In genomic region chr1:229088711-229089110, GRCh38 we compare ENCODE assay signal across 19 cellular contexts.
"Had no signal": no experiment of that assay in that cellular context is flagged by ENCODE, and none has a peak within 500 bp of the region (broad histone marks: within the 10 kb centered on the region; RNA-seq: fewer than 3 reads in every experiment).

No MANE protein-coding gene starts in this region.

- H3K27ac ChIP-seq: colonic mucosa, hepatocyte, neutrophil, psoas muscle, spleen, transverse colon, uterus had no signal

- DNase-seq: colonic mucosa; dermis blood vessel endothelial cell; erythroblast; foreskin melanocyte; kidney glomerular epithelial cell; mammary epithelial cell; naive thymus-derived CD4-positive, alpha-beta T cell; nephron progenitor cell; psoas muscle; spleen; stimulated activated CD4-positive, alpha-beta T cell treated with anti-CD3 and anti-CD28 coated beads, Interleukin-15, amount 100 ng/mL, for 24 hours; stimulated activated CD4-positive, alpha-beta T cell treated with anti-CD3 and anti-CD28 coated beads, Interleukin-1b, Interleukin-23, amount 100 ng/mL, for 48 hours; stimulated activated CD4-positive, alpha-beta T cell treated with anti-CD3 and anti-CD28 coated beads, Interleukin-4, amount 100 ng/mL, for 24 hours; transverse colon; uterus had no signal

- H3K36me3 ChIP-seq: colonic mucosa, neutrophil, spleen, transverse colon, uterus had no signal

- H3K4me3 Mint-ChIP-seq: naive thymus-derived CD4-positive, alpha-beta T cell; nephron progenitor cell; stimulated activated memory B cell treated with anti-CD40 and anti-IgM and Interleukin-4, amounts not matched to agents 10 μg/mL and 1 μg/mL and 100 μg/mL, for 72 hours; stimulated activated naive CD8-positive, alpha-beta T cell treated with anti-CD3 and anti-CD28 coated beads, Interleukin-15, Interleukin-2, amounts not matched to agents 100 ng/mL and 50 ng/mL, for 24 hours had no signal

- H3K4me3 ChIP-seq: colonic mucosa, hepatocyte, psoas muscle, spleen, transverse colon, uterus had no signal

- H3K27ac Mint-ChIP-seq: naive thymus-derived CD4-positive, alpha-beta T cell; nephron progenitor cell; stimulated activated memory B cell treated with anti-CD40 and anti-IgM and Interleukin-4, amounts not matched to agents 10 μg/mL and 1 μg/mL and 100 μg/mL, for 72 hours; stimulated activated naive CD8-positive, alpha-beta T cell treated with anti-CD3 and anti-CD28 coated beads, Interleukin-15, Interleukin-2, amounts not matched to agents 100 ng/mL and 50 ng/mL, for 24 hours had no signal

- H3K36me3 Mint-ChIP-seq: stimulated activated memory B cell treated with anti-CD40 and anti-IgM and Interleukin-4, amounts not matched to agents 10 μg/mL and 1 μg/mL and 100 μg/mL, for 72 hours had no signal

- H3K4me1 ChIP-seq: colonic mucosa, spleen had no signal

- H3K27me3 Mint-ChIP-seq: stimulated activated naive CD8-positive, alpha-beta T cell treated with anti-CD3 and anti-CD28 coated beads, Interleukin-15, Interleukin-2, amounts not matched to agents 100 ng/mL and 50 ng/mL, for 24 hours had no signal

- H3K9me3 Mint-ChIP-seq: stimulated activated memory B cell treated with anti-CD40 and anti-IgM and Interleukin-4, amounts not matched to agents 10 μg/mL and 1 μg/mL and 100 μg/mL, for 72 hours had no signal

- ATAC-seq: naive thymus-derived CD4-positive, alpha-beta T cell had no signal

- H3K27me3 ChIP-seq: colonic mucosa, hepatocyte, neutrophil, transverse colon, uterus had no signal

- H3K9me3 ChIP-seq: colonic mucosa, neutrophil, psoas muscle, transverse colon, uterus had no signal
